Comparison of ENCODE assay signal across 11 cellular contexts in the genomic region with DNA sequence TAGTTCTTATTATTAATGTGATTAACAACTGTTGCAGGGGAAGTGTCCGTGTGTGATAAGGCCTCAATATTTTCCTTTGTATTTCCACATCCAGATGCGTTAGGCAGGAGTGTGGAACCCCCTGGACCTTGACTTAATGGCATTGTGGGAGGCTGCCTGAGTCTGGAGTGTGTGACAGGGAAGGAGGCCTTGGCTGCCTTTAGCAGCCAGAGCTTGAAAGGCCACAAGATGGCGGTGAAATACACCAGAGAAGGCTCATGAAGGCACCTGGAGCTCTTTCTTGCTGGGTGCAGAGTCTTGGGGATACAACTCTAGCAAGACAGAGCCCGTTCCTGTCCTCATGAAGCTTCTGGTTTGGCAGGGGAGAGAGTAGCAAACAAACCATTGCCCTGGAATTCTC. TPM values are rescaled to one million over a fixed set of nuclear protein-coding genes. Genes with fewer than 3 reads are reported as not detected.
A peak's percentile ranks its signal among the peaks of the same experiment; 100 is the strongest.
DNase-seq lines count a peak whose midpoint lies in the region; ATAC-seq and TF ChIP-seq lines count a peak whose summit lies in the region.
"Had no signal": no experiment of that assay in that cellular context is flagged by ENCODE, and none has a peak within 500 bp of the region (broad histone marks: within the 10 kb centered on the region; RNA-seq: fewer than 3 reads in every experiment).

No MANE protein-coding gene starts in this region.

- H3F3A ChIP-seq in MM.1S (ENCODE audit: insufficient read depth, low read length), result no peaks in the 10 kb centered on the region

- POLR2A ChIA-PET in activated CD4-positive, alpha-beta T cell treated with anti-CD3 and anti-CD28 coated beads, Interleukin-2, amount 10 ng/mL, durations not matched to agents 7 days and 5 days (lab: Charles Lee), result no interaction called here

- H2BK15ac ChIP-seq in neuronal stem cell (ENCODE audit: low read length), result no peak overlapping the region

- no peak overlapping the region for H3K14ac ChIP-seq in neuronal stem cell (ENCODE audit: low read length)

- no peak overlapping the region for H3K4me3 ChIP-seq in MM.1S (ENCODE audit: low read length)
- H3K4me3 ChIP-seq in neuronal stem cell (ENCODE audit: low read length in 2 of 2), result no peak overlapping the region
- no peak overlapping the region for H3K4me3 ChIP-seq in esophagus squamous epithelium
- H3K4me3 ChIP-seq: BLaER1 treated with 17β-estradiol and CSF1 and Interleukin-3, amounts not matched to agents 10 nM and 100 nM had no signal

- H2BK12ac ChIP-seq in neuronal stem cell (ENCODE audit: low read length), result no peak overlapping the region

- TF ChIP-seq POLR2A in esophagus squamous epithelium (IDR thresholded peaks at IDR 0.05), result no peak

- H3K27ac ChIP-seq in MM.1S (ENCODE audit: low read length), result no peak overlapping the region
- no peak overlapping the region for H3K27ac ChIP-seq in neuronal stem cell (replicated peaks; ENCODE audit: low read length)
- H3K27ac ChIP-seq in esophagus squamous epithelium, result no peak overlapping the region
- H3K27ac ChIP-seq: BLaER1 treated with 17β-estradiol and CSF1 and Interleukin-3, amounts not matched to agents 10 nM and 100 nM had no signal

- peak; percentile 33 for TF ChIP-seq CTCF in MM.1S (IDR thresholded peaks at IDR 0.05; ENCODE audit: low read length)
- TF ChIP-seq CTCF in brain (conservative IDR thresholded peaks at IDR 0.05), result peak; percentile 15 to 38
- TF ChIP-seq CTCF in esophagus squamous epithelium (IDR thresholded peaks at IDR 0.05), result no peak

- H3K4me1 Mint-ChIP-seq in activated CD4-positive, alpha-beta T cell treated with anti-CD3 and anti-CD28 coated beads, Interleukin-2, amount 10 ng/mL, durations not matched to agents 7 days and 5 days, result peaks cover 7% of the 10 kb centered on the region
- no peaks in the 10 kb centered on the region for H3K4me1 Mint-ChIP-seq in brain

- no peaks in the 10 kb centered on the region for H3K36me3 ChIP-seq in MM.1S (replicated peaks; ENCODE audit: insufficient read depth, low read length)
- H3K36me3 ChIP-seq in neuronal stem cell (replicated peaks in 1 of 2; ENCODE audit: control insufficient read depth in 2 of 2, insufficient read depth in 2 of 2, low read length in 2 of 2), result no peaks in the 10 kb centered on the region
- H3K36me3 ChIP-seq in esophagus squamous epithelium, result no peaks in the 10 kb centered on the region
- H3K36me3 ChIP-seq: BLaER1 treated with 17β-estradiol and CSF1 and Interleukin-3, amounts not matched to agents 10 nM and 100 nM had no signal

- no peak overlapping the region for H3K4me2 ChIP-seq in MM.1S (ENCODE audit: low read depth, low read length)
- no peak overlapping the region for H3K4me2 ChIP-seq in neuronal stem cell (ENCODE audit: insufficient read depth, low read length, poor library complexity, severe bottlenecking)
- H3K4me2 ChIP-seq: BLaER1 treated with 17β-estradiol and CSF1 and Interleukin-3, amounts not matched to agents 10 nM and 100 nM had no signal

- H3K4me1 ChIP-seq in MM.1S (ENCODE audit: low read length), result no peaks in the 10 kb centered on the region
- H3K4me1 ChIP-seq in neuronal stem cell (ENCODE audit: control insufficient read depth in 2 of 2, insufficient read depth in 1 of 2, low read depth in 1 of 2, low read length in 2 of 2), result no peaks in the 10 kb centered on the region
- no peaks in the 10 kb centered on the region for H3K4me1 ChIP-seq in esophagus squamous epithelium
- H3K4me1 ChIP-seq: BLaER1 treated with 17β-estradiol and CSF1 and Interleukin-3, amounts not matched to agents 10 nM and 100 nM had no signal

- DNase-seq in activated CD4-positive, alpha-beta T cell treated with anti-CD3 and anti-CD28 coated beads, Interleukin-2, amount 10 ng/mL, durations not matched to agents 7 days and 5 days, result peak; percentile 13
- no peak for DNase-seq in activated CD4-positive, alpha-beta T cell treated with anti-CD3 and anti-CD28 coated beads, Interleukin-2, amount 50 U/mL, for 1 hour
- peak; percentile 36 for DNase-seq in MM.1S
- DNase-seq in neuronal stem cell (ENCODE audit: low spot score), result no peak
- no peak for DNase-seq in esophagus squamous epithelium (lab: John Stamatoyannopoulos, UW)
- DNase-seq: islet precursor cell, nephron progenitor cell had no signal

- no peaks in the 10 kb centered on the region for H3K79me2 ChIP-seq in MM.1S (ENCODE audit: low read length)

- WGBS in neuronal stem cell (ENCODE audit: extremely low coverage in 2 of 2, insufficient read length in 2 of 2, insufficient replicate concordance in 1 of 2), 2 donors, result no CpG with 5 or more reads among the region's 4 CpGs
- WGBS in esophagus squamous epithelium, 2 donors, result 78 to 87% methylated on average over 4 of the region's 4 CpGs

- H3K9me2 ChIP-seq in MM.1S (replicated peaks; ENCODE audit: insufficient read depth, low read length), result no peaks in the 10 kb centered on the region

- H3K4ac ChIP-seq in neuronal stem cell (ENCODE audit: low read length), result no peak overlapping the region

- no peaks in the 10 kb centered on the region for H4K20me1 ChIP-seq in MM.1S (ENCODE audit: insufficient read depth, low read length)
- H4K20me1 ChIP-seq: BLaER1 treated with 17β-estradiol and CSF1 and Interleukin-3, amounts not matched to agents 10 nM and 100 nM had no signal

- H4K91ac ChIP-seq in neuronal stem cell (ENCODE audit: low read depth, low read length, poor library complexity), result no peak overlapping the region

- H3K27ac Mint-ChIP-seq in activated CD4-positive, alpha-beta T cell treated with anti-CD3 and anti-CD28 coated beads, Interleukin-2, amount 10 ng/mL, durations not matched to agents 7 days and 5 days, result no peak overlapping the region
- H3K27ac Mint-ChIP-seq in brain, result no peak overlapping the region
- H3K27ac Mint-ChIP-seq: nephron progenitor cell had no signal

- peaks cover 3% of the 10 kb centered on the region for H3K27me3 Mint-ChIP-seq in activated CD4-positive, alpha-beta T cell treated with anti-CD3 and anti-CD28 coated beads, Interleukin-2, amount 10 ng/mL, durations not matched to agents 7 days and 5 days
- peaks cover 7% of the 10 kb centered on the region for H3K27me3 Mint-ChIP-seq in brain

- H4K8ac ChIP-seq in neuronal stem cell (ENCODE audit: low read depth, low read length), result no peak overlapping the region

- no peaks in the 10 kb centered on the region for H3K36me3 Mint-ChIP-seq in activated CD4-positive, alpha-beta T cell treated with anti-CD3 and anti-CD28 coated beads, Interleukin-2, amount 10 ng/mL, durations not matched to agents 7 days and 5 days (ENCODE audit: low read depth)
- no peaks in the 10 kb centered on the region for H3K36me3 Mint-ChIP-seq in brain

- no peaks in the 10 kb centered on the region for H3K9me3 Mint-ChIP-seq in activated CD4-positive, alpha-beta T cell treated with anti-CD3 and anti-CD28 coated beads, Interleukin-2, amount 10 ng/mL, durations not matched to agents 7 days and 5 days
- H3K9me3 Mint-ChIP-seq in brain, result no peaks in the 10 kb centered on the region
- H3K9me3 Mint-ChIP-seq: nephron progenitor cell had no signal

- no peak for ATAC-seq in HG02973 (IDR thresholded peaks at IDR 0.05; ENCODE audit: unreplicated experiment)
- no peak for ATAC-seq in HG03460 (IDR thresholded peaks at IDR 0.05; ENCODE audit: unreplicated experiment)

- no peak overlapping the region for H2BK120ac ChIP-seq in neuronal stem cell (ENCODE audit: low read depth, low read length)

- no peak overlapping the region for H3K18ac ChIP-seq in neuronal stem cell (ENCODE audit: low read length)

- no peaks in the 10 kb centered on the region for H3K79me1 ChIP-seq in neuronal stem cell (ENCODE audit: low read depth, low read length)

- no peak overlapping the region for H2AK5ac ChIP-seq in neuronal stem cell (ENCODE audit: low read depth, low read length)

- no peak overlapping the region for H3K9ac ChIP-seq in MM.1S (ENCODE audit: low read length)
- no peak overlapping the region for H3K9ac ChIP-seq in neuronal stem cell (ENCODE audit: low read depth, low read length, poor library complexity)
- H3K9ac ChIP-seq: BLaER1 treated with 17β-estradiol and CSF1 and Interleukin-3, amounts not matched to agents 10 nM and 100 nM had no signal

- intact Hi-C loops in esophagus squamous epithelium (cut with DNase I), result loop anchor here (10.0 kb wide), 1 partner anchor 321 kb away; a partner anchor contains a TSS

- H2BK5ac ChIP-seq in neuronal stem cell (ENCODE audit: low read length), result no peak overlapping the region

- no peaks in the 10 kb centered on the region for H3K27me3 ChIP-seq in MM.1S (replicated peaks; ENCODE audit: insufficient read depth, low read length)
- H3K27me3 ChIP-seq in neuronal stem cell (ENCODE audit: control insufficient read depth in 3 of 3, insufficient read depth in 3 of 3, low read depth in 1 of 3, low read length in 3 of 3), result peaks cover 0 to 2% (median 0%) of the 10 kb centered on the region in 3 experiments
- no peaks in the 10 kb centered on the region for H3K27me3 ChIP-seq in esophagus squamous epithelium
- H3K27me3 ChIP-seq: BLaER1 treated with 17β-estradiol and CSF1 and Interleukin-3, amounts not matched to agents 10 nM and 100 nM had no signal

- H3K23ac ChIP-seq in neuronal stem cell (ENCODE audit: low read depth, low read length, poor library complexity), result no peak overlapping the region

- H3K4me3 Mint-ChIP-seq in activated CD4-positive, alpha-beta T cell treated with anti-CD3 and anti-CD28 coated beads, Interleukin-2, amount 10 ng/mL, durations not matched to agents 7 days and 5 days, result no peak overlapping the region
- H3K4me3 Mint-ChIP-seq in brain, result no peak overlapping the region
- H3K4me3 Mint-ChIP-seq: nephron progenitor cell had no signal

- no peaks in the 10 kb centered on the region for H3K9me3 ChIP-seq in MM.1S (replicated peaks; ENCODE audit: insufficient read depth, low read length)
- no peaks in the 10 kb centered on the region for H3K9me3 ChIP-seq in neuronal stem cell (replicated peaks in 1 of 2; ENCODE audit: control insufficient read depth in 2 of 2, insufficient read depth in 1 of 2, low read depth in 1 of 2, low read length in 2 of 2)
- H3K9me3 ChIP-seq in esophagus squamous epithelium, result no peaks in the 10 kb centered on the region
- H3K9me3 ChIP-seq: BLaER1 treated with 17β-estradiol and CSF1 and Interleukin-3, amounts not matched to agents 10 nM and 100 nM had no signal

- CTCF ChIA-PET in activated CD4-positive, alpha-beta T cell treated with anti-CD3 and anti-CD28 coated beads, Interleukin-2, amount 10 ng/mL, durations not matched to agents 7 days and 5 days (lab: Charles Lee), result interaction anchor here (1.5 to 2.6 kb wide), 2 partner anchors 9 to 11 kb away, joined by 4 to 11 read pairs; no protein-coding TSS in a partner anchor

- H2AFZ ChIP-seq in MM.1S (ENCODE audit: low read length) (no peak overlapping the region), neuronal stem cell (ENCODE audit: low read length) (peak overlapping the region; percentile 9)

RNA-seq across cellular contexts. Expression of a gene that starts 36.9 kb away (rescaled TPM):
- 10 to 100 TPM; 61.6 to 63.8 TPM for total RNA-seq in activated CD4-positive, alpha-beta T cell treated with anti-CD3 and anti-CD28 coated beads, Interleukin-2, amount 10 ng/mL, durations not matched to agents 7 days and 5 days
- polyA plus RNA-seq in brain (ENCODE audit: insufficient read depth, low read depth, low replicate concordance), result 17.1 TPM
- polyA plus RNA-seq in neuronal stem cell (2013, experiment 1 of 2), result 173 TPM
- polyA plus RNA-seq in neuronal stem cell (2013, experiment 2 of 2), result 182 TPM
- total RNA-seq in esophagus squamous epithelium, result 100 to 1,000 TPM in 2 of 4 donors, 10 to 100 TPM in 2; 14.5 to 839 (median 71.7) TPM

Comparison
In these comparisons a context has a peak if more than half of its experiments do, and no peak if none do; other contexts are left out.
1. DNase-seq: peak in activated CD4-positive, alpha-beta T cell treated with anti-CD3 and anti-CD28 coated beads, Interleukin-2, amount 10 ng/mL, durations not matched to agents 7 days and 5 days (single experiment) and MM.1S (single experiment); none in activated CD4-positive, alpha-beta T cell treated with anti-CD3 and anti-CD28 coated beads, Interleukin-2, amount 50 U/mL, for 1 hour (single experiment), neuronal stem cell (single experiment) and esophagus squamous epithelium (single experiment).
2. CTCF ChIP-seq: peak in MM.1S (single experiment) and brain (2 of 2); none in esophagus squamous epithelium (0 of 6).